10 cellular contexts compared by ENCODE assay signal in the genomic region with DNA sequence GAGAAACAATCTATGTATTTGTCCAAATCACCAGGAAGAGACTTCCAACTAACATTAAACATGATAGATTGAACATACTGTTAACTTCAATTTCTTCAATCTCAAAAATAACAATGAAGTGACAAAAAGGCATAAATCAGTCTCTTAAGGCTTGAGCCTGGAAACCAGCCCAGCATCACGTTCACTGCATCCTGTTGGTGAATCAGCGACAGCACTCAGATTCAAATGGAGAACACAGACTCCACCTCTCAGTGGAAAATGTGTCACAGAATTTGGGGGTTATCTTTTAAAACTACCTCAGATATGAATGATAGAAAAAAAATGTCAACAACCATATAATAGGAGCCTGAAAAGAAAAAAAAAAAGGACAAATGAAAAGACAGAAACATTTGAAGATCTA.
DNase-seq lines count a peak whose midpoint lies in the region; TF ChIP-seq lines count a peak whose summit lies in the region.
"Had no signal": no experiment of that assay in that cellular context is flagged by ENCODE, and none has a peak within 500 bp of the region (broad histone marks: within the 10 kb centered on the region; RNA-seq: fewer than 3 reads in every experiment).

No MANE protein-coding gene starts in this region.

- no peak for TF ChIP-seq CTCF in nephron progenitor cell (IDR thresholded peaks at IDR 0.05)
- no peak for TF ChIP-seq CTCF in Calu3 (IDR thresholded peaks at IDR 0.05; ENCODE audit: unreplicated experiment)
- TF ChIP-seq CTCF in stomach (IDR thresholded peaks at IDR 0.05) = no peak

- peaks cover 8% of the 10 kb centered on the region for H3K27me3 Mint-ChIP-seq in activated CD4-positive, alpha-beta T cell treated with anti-CD3 and anti-CD28 coated beads, Interleukin-2, amount 10 ng/mL, durations not matched to agents 24 days and 14 days
- H3K27me3 Mint-ChIP-seq in activated CD4-positive, alpha-beta T cell treated with anti-CD3 and anti-CD28 coated beads, Interleukin-2, amount 10 ng/mL, durations not matched to agents 7 days and 5 days = peaks cover 16% of the 10 kb centered on the region
- H3K27me3 Mint-ChIP-seq in nephron progenitor cell (ENCODE audit: low read depth, poor library complexity) (no peaks in the 10 kb centered on the region), Calu3 (ENCODE audit: unreplicated experiment) (no peaks in the 10 kb centered on the region)

- intact Hi-C loops in activated CD4-positive, alpha-beta T cell treated with anti-CD3 and anti-CD28 coated beads, Interleukin-2, amount 10 ng/mL, durations not matched to agents 24 days and 14 days (cut with micrococcal nuclease) = no loop called here
- intact Hi-C loops in Calu3 (cut with micrococcal nuclease; ENCODE audit: unreplicated experiment) (no loop called here), stomach (cut with DNase I; ENCODE audit: low total_unique reads) (no loop called here)

- H3K4me1 ChIP-seq in stomach = peaks cover 0 to 9% (median 5%) of the 10 kb centered on the region in 4 donors

- H3K27ac ChIP-seq in stomach = no peak overlapping the region

- H3K27me3 ChIP-seq in stomach = no peaks in the 10 kb centered on the region

- no peak for TF ChIP-seq POLR2A in stomach (IDR thresholded peaks at IDR 0.05)

- H3K4me3 ChIP-seq in stomach = no peak overlapping the region

- BruUV-seq in Calu3 (replicated peaks; lab: Mats Ljungman, UMichigan) = no TSS peak

- DNase-seq in activated CD4-positive, alpha-beta T cell treated with anti-CD3 and anti-CD28 coated beads, Interleukin-2, amount 10 ng/mL, durations not matched to agents 24 days and 14 days = peak; percentile 59
- DNase-seq in activated CD4-positive, alpha-beta T cell treated with anti-CD3 and anti-CD28 coated beads, Interleukin-2, amount 10 ng/mL, durations not matched to agents 7 days and 5 days = no peak
- DNase-seq in LHCN-M2 (ENCODE audit: low read depth) (peak; percentile 90), astrocyte of the hippocampus (ENCODE audit: low read depth, low spot score) (peak; percentile 55), nephron progenitor cell (no peak), T1000 (lab: John Stamatoyannopoulos, UW) (no peak), Calu3 (no peak), stomach (no peak)
- DNase-seq: NCI-H1105, posterior cingulate gyrus had no signal

- TF ChIP-seq EP300 in stomach (IDR thresholded peaks at IDR 0.05) = no peak

- H3K36me3 Mint-ChIP-seq in activated CD4-positive, alpha-beta T cell treated with anti-CD3 and anti-CD28 coated beads, Interleukin-2, amount 10 ng/mL, durations not matched to agents 24 days and 14 days (ENCODE audit: low read depth) = no peaks in the 10 kb centered on the region
- no peaks in the 10 kb centered on the region for H3K36me3 Mint-ChIP-seq in activated CD4-positive, alpha-beta T cell treated with anti-CD3 and anti-CD28 coated beads, Interleukin-2, amount 10 ng/mL, durations not matched to agents 7 days and 5 days (ENCODE audit: low read depth)
- H3K36me3 Mint-ChIP-seq in nephron progenitor cell (ENCODE audit: low read depth) (no peaks in the 10 kb centered on the region), Calu3 (ENCODE audit: insufficient read depth, unreplicated experiment) (no peaks in the 10 kb centered on the region)

- peak overlapping the region; percentile 61 for H3K27ac Mint-ChIP-seq in activated CD4-positive, alpha-beta T cell treated with anti-CD3 and anti-CD28 coated beads, Interleukin-2, amount 10 ng/mL, durations not matched to agents 24 days and 14 days
- no peak overlapping the region for H3K27ac Mint-ChIP-seq in activated CD4-positive, alpha-beta T cell treated with anti-CD3 and anti-CD28 coated beads, Interleukin-2, amount 10 ng/mL, durations not matched to agents 7 days and 5 days
- H3K27ac Mint-ChIP-seq in nephron progenitor cell = peak overlapping the region; percentile 47
- no peak overlapping the region for H3K27ac Mint-ChIP-seq in Calu3 (ENCODE audit: unreplicated experiment)

- CTCF ChIA-PET in activated CD4-positive, alpha-beta T cell treated with anti-CD3 and anti-CD28 coated beads, Interleukin-2, amount 10 ng/mL, durations not matched to agents 7 days and 5 days (lab: Charles Lee) = no interaction called here
- CTCF ChIA-PET in Calu3 (lab: Charles Lee) = no interaction called here

- POLR2A ChIA-PET in activated CD4-positive, alpha-beta T cell treated with anti-CD3 and anti-CD28 coated beads, Interleukin-2, amount 10 ng/mL, durations not matched to agents 7 days and 5 days (lab: Charles Lee) = no interaction called here

- H3K9me3 ChIP-seq in stomach = peaks cover 0 to 12% (median 3%) of the 10 kb centered on the region in 4 donors

- H3K4me1 Mint-ChIP-seq in activated CD4-positive, alpha-beta T cell treated with anti-CD3 and anti-CD28 coated beads, Interleukin-2, amount 10 ng/mL, durations not matched to agents 24 days and 14 days = peaks cover 3% of the 10 kb centered on the region
- no peaks in the 10 kb centered on the region for H3K4me1 Mint-ChIP-seq in activated CD4-positive, alpha-beta T cell treated with anti-CD3 and anti-CD28 coated beads, Interleukin-2, amount 10 ng/mL, durations not matched to agents 7 days and 5 days
- H3K4me1 Mint-ChIP-seq in nephron progenitor cell (no peaks in the 10 kb centered on the region), Calu3 (ENCODE audit: low read depth, unreplicated experiment) (peaks cover 14% of the 10 kb centered on the region)

- H3K4me3 Mint-ChIP-seq in activated CD4-positive, alpha-beta T cell treated with anti-CD3 and anti-CD28 coated beads, Interleukin-2, amount 10 ng/mL, durations not matched to agents 24 days and 14 days = no peak overlapping the region
- no peak overlapping the region for H3K4me3 Mint-ChIP-seq in activated CD4-positive, alpha-beta T cell treated with anti-CD3 and anti-CD28 coated beads, Interleukin-2, amount 10 ng/mL, durations not matched to agents 7 days and 5 days
- no peak overlapping the region for H3K4me3 Mint-ChIP-seq in nephron progenitor cell
- H3K4me3 Mint-ChIP-seq in Calu3 (ENCODE audit: low read depth, unreplicated experiment) = no peak overlapping the region

- WGBS in stomach, 5 donors = 37 to 61% (median 45%) methylated on average over 2 of the region's 2 CpGs

- H3K9me3 Mint-ChIP-seq in activated CD4-positive, alpha-beta T cell treated with anti-CD3 and anti-CD28 coated beads, Interleukin-2, amount 10 ng/mL, durations not matched to agents 24 days and 14 days = peaks cover 10% of the 10 kb centered on the region
- H3K9me3 Mint-ChIP-seq in activated CD4-positive, alpha-beta T cell treated with anti-CD3 and anti-CD28 coated beads, Interleukin-2, amount 10 ng/mL, durations not matched to agents 7 days and 5 days = peaks cover 3% of the 10 kb centered on the region
- H3K9me3 Mint-ChIP-seq in nephron progenitor cell (peaks cover 31% of the 10 kb centered on the region), Calu3 (ENCODE audit: low read depth, unreplicated experiment) (peaks cover 3% of the 10 kb centered on the region)

- H3K36me3 ChIP-seq in stomach = no peaks in the 10 kb centered on the region

Comparison
In these comparisons a context has a peak if more than half of its experiments do, and no peak if none do; other contexts are left out.
1. DNase-seq: peak in activated CD4-positive, alpha-beta T cell treated with anti-CD3 and anti-CD28 coated beads, Interleukin-2, amount 10 ng/mL, durations not matched to agents 24 days and 14 days (single experiment), LHCN-M2 (single experiment) and astrocyte of the hippocampus (single experiment); none in activated CD4-positive, alpha-beta T cell treated with anti-CD3 and anti-CD28 coated beads, Interleukin-2, amount 10 ng/mL, durations not matched to agents 7 days and 5 days (single experiment), nephron progenitor cell (single experiment), T1000 (single experiment), Calu3 (single experiment) and stomach (single experiment).
2. H3K27ac Mint-ChIP-seq: peak in activated CD4-positive, alpha-beta T cell treated with anti-CD3 and anti-CD28 coated beads, Interleukin-2, amount 10 ng/mL, durations not matched to agents 24 days and 14 days (single experiment) and nephron progenitor cell (single experiment); none in activated CD4-positive, alpha-beta T cell treated with anti-CD3 and anti-CD28 coated beads, Interleukin-2, amount 10 ng/mL, durations not matched to agents 7 days and 5 days (single experiment) and Calu3 (single experiment).